Comparison of ENCODE assay signal across 8 cellular contexts in the genomic region with DNA sequence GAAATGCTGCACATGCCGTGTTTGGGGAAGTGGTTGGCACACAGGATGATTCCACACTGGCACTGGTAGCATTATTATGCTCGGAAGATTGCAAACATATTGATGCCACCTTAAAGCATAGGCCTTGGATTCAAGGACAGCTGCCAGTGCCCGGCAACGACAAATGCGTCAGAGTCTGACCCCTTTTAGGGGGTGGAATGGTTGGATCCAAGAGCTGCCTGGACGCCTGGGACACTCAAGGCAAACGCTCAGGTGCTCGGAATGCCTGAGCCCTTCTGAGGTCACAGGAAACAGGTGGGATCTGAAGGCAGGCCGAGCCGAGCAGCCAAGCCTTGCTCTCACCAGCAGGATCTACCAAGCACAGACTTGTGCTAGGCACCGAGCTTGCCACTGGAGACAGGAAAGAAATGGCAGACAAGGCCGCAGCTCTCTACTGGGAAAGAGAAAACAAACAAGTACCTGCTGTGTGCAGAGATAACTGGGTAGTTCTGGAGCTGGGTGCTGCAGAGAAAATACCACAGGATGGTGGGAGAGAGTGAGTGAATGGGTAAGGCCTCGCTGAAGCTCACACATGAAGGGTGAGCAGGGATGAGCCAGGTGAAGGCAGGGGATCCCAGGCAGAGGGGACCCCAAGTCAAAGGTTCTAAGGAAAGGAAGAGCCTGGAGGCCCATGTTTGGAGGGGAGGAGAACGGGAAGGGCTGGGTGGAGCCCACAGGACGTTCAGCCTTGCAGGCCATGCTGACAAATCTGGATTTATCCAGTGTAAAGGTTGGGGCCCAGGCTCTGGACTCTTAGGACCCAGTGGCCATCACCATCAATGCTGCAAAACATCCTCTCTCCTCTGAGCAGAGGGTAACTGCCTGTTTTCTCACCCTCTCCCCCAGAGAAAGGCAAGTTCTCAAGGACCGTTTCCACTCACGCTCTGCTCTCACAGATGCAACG. TPM values are rescaled to one million over a fixed set of nuclear protein-coding genes. Genes with fewer than 3 reads are reported as not detected.
A peak's percentile ranks its signal among the peaks of the same experiment; 100 is the strongest.
DNase-seq lines count a peak whose midpoint lies in the region; FAIRE-seq and TF ChIP-seq lines count a peak whose summit lies in the region.

No MANE protein-coding gene starts in this region.

- peaks cover 9% of the 10 kb centered on the region for H3K9me1 ChIP-seq in keratinocyte (ENCODE audit: control insufficient read depth, extremely low read depth, insufficient read depth, low read length)

- H3K27ac ChIP-seq in keratinocyte (ENCODE audit: control insufficient read depth, insufficient read depth, low read length) (peak overlapping the region; percentile 68), stomach smooth muscle (ENCODE audit: low read length) (peak overlapping the region; percentile 46)

- H3K4me1 ChIP-seq in keratinocyte (ENCODE audit: control insufficient read depth, extremely low read depth, insufficient read depth, low read length) (peaks cover 36% of the 10 kb centered on the region), stomach smooth muscle (ENCODE audit: control insufficient read depth, insufficient read depth, low read length) (peaks cover 69% of the 10 kb centered on the region)

- H3K4me2 ChIP-seq in keratinocyte (ENCODE audit: control insufficient read depth, extremely low read depth, insufficient read depth, low read depth, low read length), result peak overlapping the region; percentile 75

- peak; percentile 34 for FAIRE-seq in keratinocyte (lab: Jason Lieb, UNC)

- no peaks in the 10 kb centered on the region for H3K27me3 Mint-ChIP-seq in activated T-helper 2 cell treated with anti-CD3 and anti-CD28 coated beads, Interferon-gamma antibody, Interleukin-2, Interleukin-4, amounts not matched to agents 10 μg/mL and 5 μg/mL and 100 μg/mL, durations not matched to agents 14 hours and 24 hours and 36 hours (ENCODE audit: low read depth)

- H3K27me3 ChIP-seq in keratinocyte (ENCODE audit: control insufficient read depth, extremely low read depth, insufficient read depth, low read length), result no peaks in the 10 kb centered on the region
- H3K27me3 ChIP-seq in stomach smooth muscle (ENCODE audit: control insufficient read depth in 1 of 2, insufficient read depth in 2 of 2, low read length in 2 of 2), result no peaks in the 10 kb centered on the region

- H3K4me3 Mint-ChIP-seq in activated T-helper 2 cell treated with anti-CD3 and anti-CD28 coated beads, Interferon-gamma antibody, Interleukin-2, Interleukin-4, amounts not matched to agents 10 μg/mL and 5 μg/mL and 100 μg/mL, durations not matched to agents 14 hours and 24 hours and 36 hours (ENCODE audit: low read depth), result no peak overlapping the region

- DNase-seq in DMS 273 (lab: John Stamatoyannopoulos, UW; ENCODE audit: unreplicated experiment) (peak; percentile 20), DMS 273 treated with DMSO at 0.1 percent for 48 hours (lab: John Stamatoyannopoulos, UW) (no peak), keratinocyte (ENCODE audit: low read depth, low spot score) (no peak), NCI-H524 treated with DMSO at 0.1 percent for 48 hours (lab: John Stamatoyannopoulos, UW) (no peak), erythroblast (lab: John Stamatoyannopoulos, UW) (no peak), GM10266 (ENCODE audit: extremely low spot score) (no peak)
- no peak for DNase-seq in activated T-helper 2 cell treated with anti-CD3 and anti-CD28 coated beads, Interferon-gamma antibody, Interleukin-2, Interleukin-4, amounts not matched to agents 10 μg/mL and 5 μg/mL and 100 μg/mL, durations not matched to agents 14 hours and 24 hours and 36 hours (ENCODE audit: low spot score)

- H3K4me3 ChIP-seq in keratinocyte (ENCODE audit: control insufficient read depth in 2 of 3, extremely low read depth in 1 of 3, insufficient read depth in 2 of 3, low read depth in 1 of 3, low read length in 3 of 3) (peak overlapping the region in 2 of 3 experiments; percentile 36 to 50), stomach smooth muscle (ENCODE audit: low read length in 2 of 2) (peak overlapping the region; percentile 29 to 52)

- peak overlapping the region; percentile 66 for H3K9ac ChIP-seq in keratinocyte (ENCODE audit: control insufficient read depth, extremely low read depth, insufficient read depth, low read length)
- H3K9ac ChIP-seq in stomach smooth muscle (ENCODE audit: low read length in 2 of 2), result peak overlapping the region; percentile 47 to 54

- H3K9me3 Mint-ChIP-seq in activated T-helper 2 cell treated with anti-CD3 and anti-CD28 coated beads, Interferon-gamma antibody, Interleukin-2, Interleukin-4, amounts not matched to agents 10 μg/mL and 5 μg/mL and 100 μg/mL, durations not matched to agents 14 hours and 24 hours and 36 hours, result no peaks in the 10 kb centered on the region

- dilution Hi-C loops in keratinocyte (cut with MboI; ENCODE audit: extremely low pct_ligation_motif_present, low sequenced_read_pairs), result no loop called here

- no peak overlapping the region for H2AFZ ChIP-seq in keratinocyte (ENCODE audit: control insufficient read depth, low read length)

- H3K36me3 Mint-ChIP-seq in activated T-helper 2 cell treated with anti-CD3 and anti-CD28 coated beads, Interferon-gamma antibody, Interleukin-2, Interleukin-4, amounts not matched to agents 10 μg/mL and 5 μg/mL and 100 μg/mL, durations not matched to agents 14 hours and 24 hours and 36 hours (ENCODE audit: low read depth), result peaks cover 38% of the 10 kb centered on the region

- TF ChIP-seq POLR2A in erythroblast (IDR thresholded peaks at IDR 0.05; ENCODE audit: low read length), result no peak

- intact Hi-C loops in activated T-helper 2 cell treated with anti-CD3 and anti-CD28 coated beads, Interferon-gamma antibody, Interleukin-2, Interleukin-4, amounts not matched to agents 10 μg/mL and 5 μg/mL and 100 μg/mL, durations not matched to agents 14 hours and 24 hours and 36 hours (cut with micrococcal nuclease), result loop anchor here (10.0 kb wide), 1 partner anchor 164 kb away; a partner anchor contains a TSS

- H3K9me3 ChIP-seq in keratinocyte (ENCODE audit: control insufficient read depth, low read depth, low read length) (no peaks in the 10 kb centered on the region), stomach smooth muscle (ENCODE audit: control insufficient read depth in 2 of 2, low read length in 2 of 2) (no peaks in the 10 kb centered on the region)

- peaks cover 6 to 29% of the 10 kb centered on the region in 2 experiments for H3K36me3 ChIP-seq in keratinocyte (ENCODE audit: control insufficient read depth in 2 of 2, extremely low read depth in 1 of 2, insufficient read depth in 2 of 2, low read length in 2 of 2)
- H3K36me3 ChIP-seq in stomach smooth muscle (ENCODE audit: control insufficient read depth in 2 of 2, insufficient read depth in 2 of 2, low read length in 2 of 2), result peaks cover 8 to 10% of the 10 kb centered on the region in 2 donors

- H4K20me1 ChIP-seq in keratinocyte (ENCODE audit: control insufficient read depth, extremely low read depth, insufficient read depth, low read length), result peaks cover 60% of the 10 kb centered on the region

- no peak for TF ChIP-seq CTCF in keratinocyte (optimal IDR thresholded peaks at IDR 0.05 in 1 of 3, IDR thresholded peaks at IDR 0.05 in 1 of 3, conservative IDR thresholded peaks at IDR 0.05 in 1 of 3; ENCODE audit: extremely low read depth in 1 of 3, insufficient read depth in 2 of 3, low read length in 3 of 3)
- TF ChIP-seq CTCF in GM10266 (IDR thresholded peaks at IDR 0.05; ENCODE audit: control insufficient read depth, insufficient read depth, low read depth, missing control alignments), result no peak

- peaks cover 42% of the 10 kb centered on the region for H3K4me1 Mint-ChIP-seq in activated T-helper 2 cell treated with anti-CD3 and anti-CD28 coated beads, Interferon-gamma antibody, Interleukin-2, Interleukin-4, amounts not matched to agents 10 μg/mL and 5 μg/mL and 100 μg/mL, durations not matched to agents 14 hours and 24 hours and 36 hours (ENCODE audit: low read depth)

- H3K79me2 ChIP-seq in keratinocyte (ENCODE audit: control insufficient read depth, insufficient read depth, low read length), result peaks cover 93% of the 10 kb centered on the region

- H3K27ac Mint-ChIP-seq in activated T-helper 2 cell treated with anti-CD3 and anti-CD28 coated beads, Interferon-gamma antibody, Interleukin-2, Interleukin-4, amounts not matched to agents 10 μg/mL and 5 μg/mL and 100 μg/mL, durations not matched to agents 14 hours and 24 hours and 36 hours, result peak overlapping the region; percentile 89

RNA-seq across cellular contexts. Expression of a gene that starts 9.2 kb away (rescaled TPM):
- 98.2 and 105 TPM in 2 replicates for total RNA-seq in activated T-helper 2 cell treated with anti-CD3 and anti-CD28 coated beads, Interferon-gamma antibody, Interleukin-2, Interleukin-4, amounts not matched to agents 10 μg/mL and 5 μg/mL and 100 μg/mL, durations not matched to agents 14 hours and 24 hours and 36 hours
- 36.4 to 61.4 TPM (median 44.6 TPM) in 3 replicates for polyA plus RNA-seq in keratinocyte
- polyA plus RNA-seq in keratinocyte (2011; ENCODE audit: low read depth), result 14.4 TPM
- polyA plus RNA-seq in keratinocyte (2011; cell fraction: cytosol; rRNA removed), result 28.9 and 55.0 TPM in 2 replicates
- 41.3 and 61.5 TPM in 2 replicates for polyA plus RNA-seq in keratinocyte (2011; cell fraction: nucleus; rRNA removed)
- polyA plus RNA-seq in keratinocyte (2012; ENCODE audit: low replicate concordance), result 28.9 and 55.7 TPM in 2 replicates
- polyA minus RNA-seq in keratinocyte, result 37.0 to 68.2 TPM (median 38.0 TPM) in 3 replicates
- polyA minus RNA-seq in keratinocyte (2011; cell fraction: cytosol; rRNA and poly(A)+ RNA removed), result 38.9 TPM
- 20.0 and 33.6 TPM in 2 replicates for polyA minus RNA-seq in keratinocyte (2011; cell fraction: nucleus; rRNA and poly(A)+ RNA removed)

RNA-seq across cellular contexts. Expression of a gene that starts 54.6 kb away (rescaled TPM):
- total RNA-seq in activated T-helper 2 cell treated with anti-CD3 and anti-CD28 coated beads, Interferon-gamma antibody, Interleukin-2, Interleukin-4, amounts not matched to agents 10 μg/mL and 5 μg/mL and 100 μg/mL, durations not matched to agents 14 hours and 24 hours and 36 hours, result 3.3 and 4.8 TPM in 2 replicates
- 1.6 to 3.6 TPM (median 2.7 TPM) in 3 replicates for polyA plus RNA-seq in keratinocyte
- polyA plus RNA-seq in keratinocyte (2011; ENCODE audit: low read depth), result 1.6 TPM
- polyA plus RNA-seq in keratinocyte (2011; cell fraction: cytosol; rRNA removed), result 0.45 and 1.0 TPM in 2 replicates
- 10.1 and 13.7 TPM in 2 replicates for polyA plus RNA-seq in keratinocyte (2011; cell fraction: nucleus; rRNA removed)
- 1.7 and 2.6 TPM in 2 replicates for polyA plus RNA-seq in keratinocyte (2012; ENCODE audit: low replicate concordance)
- 0.43 to 1.4 TPM (median 1.3 TPM) in 3 replicates for polyA minus RNA-seq in keratinocyte
- polyA minus RNA-seq in keratinocyte (2011; cell fraction: cytosol; rRNA and poly(A)+ RNA removed), result 1.2 TPM
- polyA minus RNA-seq in keratinocyte (2011; cell fraction: nucleus; rRNA and poly(A)+ RNA removed), result 2.9 and 4.1 TPM in 2 replicates
